8 cellular contexts compared by ENCODE assay signal in the genomic region with DNA sequence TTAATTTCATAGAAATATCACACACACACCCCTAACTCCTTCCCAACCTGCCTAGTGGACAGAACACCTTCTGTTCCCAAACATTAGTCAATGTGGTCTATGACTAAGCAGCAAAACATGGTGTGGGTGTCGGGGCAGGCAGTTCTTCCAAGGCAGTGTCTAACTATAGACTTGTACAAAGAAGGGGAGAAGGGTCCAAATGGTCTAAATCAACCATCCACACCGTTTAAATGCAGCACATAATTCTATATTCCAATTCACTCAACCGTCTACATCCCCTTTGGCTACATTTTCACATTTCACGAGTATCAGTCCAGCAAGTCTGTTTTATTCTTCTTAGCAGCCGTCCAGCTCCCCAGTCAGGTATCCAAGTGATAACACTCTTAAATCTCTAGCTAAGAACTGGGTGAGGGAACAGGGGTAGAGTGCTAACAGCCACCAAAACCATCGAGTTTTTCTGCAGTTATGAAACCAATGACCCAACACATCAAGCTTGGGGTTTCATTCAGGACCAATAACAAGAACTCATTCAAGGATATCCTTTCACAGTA. TPM values are rescaled to one million over a fixed set of nuclear protein-coding genes. Genes with fewer than 3 reads are reported as not detected.
A peak's percentile ranks its signal among the peaks of the same experiment; 100 is the strongest.
DNase-seq lines count a peak whose midpoint lies in the region; ATAC-seq and TF ChIP-seq lines count a peak whose summit lies in the region.

No MANE protein-coding gene starts in this region.

- ATAC-seq in GM18502 (IDR thresholded peaks at IDR 0.05; ENCODE audit: poor library complexity, unreplicated experiment), result peak; percentile 29
- ATAC-seq in activated CD4-positive, alpha-beta T cell treated with anti-CD3 and anti-CD28 coated beads for 36 hours, result no peak

- 6 to 33% methylated on average over 6 of the region's 6 CpGs for WGBS in sigmoid colon, 2 donors

- no peak for TF ChIP-seq POLR2A in sigmoid colon (IDR thresholded peaks at IDR 0.05)

- peak overlapping the region; percentile 92 to 93 (median 93) for H3K27ac ChIP-seq in sigmoid colon

- no peaks in the 10 kb centered on the region for H3K36me3 Mint-ChIP-seq in activated CD4-positive, alpha-beta T cell treated with anti-CD3 and anti-CD28 coated beads for 36 hours (ENCODE audit: low read depth)
- H3K36me3 Mint-ChIP-seq in activated naive CD4-positive, alpha-beta T cell treated with anti-CD3 and anti-CD28 coated beads for 36 hours (ENCODE audit: low read depth), result no peaks in the 10 kb centered on the region

- POLR2A ChIA-PET in activated CD4-positive, alpha-beta T cell treated with anti-CD3 and anti-CD28 coated beads for 36 hours (lab: Charles Lee), result no interaction called here

- H3K9me3 Mint-ChIP-seq in activated CD4-positive, alpha-beta T cell treated with anti-CD3 and anti-CD28 coated beads for 36 hours (ENCODE audit: low read depth), result no peaks in the 10 kb centered on the region
- H3K9me3 Mint-ChIP-seq in activated naive CD4-positive, alpha-beta T cell treated with anti-CD3 and anti-CD28 coated beads for 36 hours, result peaks cover 4% of the 10 kb centered on the region

- H3K4me1 ChIP-seq in NT2/D1 (ENCODE audit: insufficient read depth, insufficient read length) (no peaks in the 10 kb centered on the region), sigmoid colon (peaks cover 0 to 67% (median 48%) of the 10 kb centered on the region in 4 donors)

- DNase-seq in NT2/D1 (ENCODE audit: low read depth, low spot score) (no peak), fibroblast of gingiva (ENCODE audit: low read depth) (peak; percentile 63), sigmoid colon (peak; percentile 73), SW 1271 (lab: John Stamatoyannopoulos, UW) (no peak), NCI-H2227 (lab: John Stamatoyannopoulos, UW; ENCODE audit: unreplicated experiment) (no peak)
- DNase-seq in activated CD4-positive, alpha-beta T cell treated with anti-CD3 and anti-CD28 coated beads for 36 hours, result no peak
- DNase-seq in activated naive CD4-positive, alpha-beta T cell treated with anti-CD3 and anti-CD28 coated beads for 36 hours, result no peak

- intact Hi-C loops in sigmoid colon (cut with DNase I), result loop anchor here (5.0 to 10.0 kb wide), 6 partner anchors 46 to 1048 kb away; no protein-coding TSS in a partner anchor
- intact Hi-C loops in activated CD4-positive, alpha-beta T cell treated with anti-CD3 and anti-CD28 coated beads for 36 hours (cut with DNase I, micrococcal nuclease), result no loop called here
- intact Hi-C loops in activated naive CD4-positive, alpha-beta T cell treated with anti-CD3 and anti-CD28 coated beads for 36 hours (cut with micrococcal nuclease), result no loop called here

- peaks cover 43% of the 10 kb centered on the region for H3K27me3 Mint-ChIP-seq in activated CD4-positive, alpha-beta T cell treated with anti-CD3 and anti-CD28 coated beads for 36 hours
- H3K27me3 Mint-ChIP-seq in activated naive CD4-positive, alpha-beta T cell treated with anti-CD3 and anti-CD28 coated beads for 36 hours (ENCODE audit: low read depth), result peaks cover 32% of the 10 kb centered on the region

- no peak overlapping the region for H3K27ac Mint-ChIP-seq in activated CD4-positive, alpha-beta T cell treated with anti-CD3 and anti-CD28 coated beads for 36 hours
- H3K27ac Mint-ChIP-seq in activated naive CD4-positive, alpha-beta T cell treated with anti-CD3 and anti-CD28 coated beads for 36 hours, result no peak overlapping the region

- H3K4me3 ChIP-seq in NT2/D1 (ENCODE audit: insufficient read length, low read depth), result peak overlapping the region; percentile 62
- H3K4me3 ChIP-seq in sigmoid colon, result peak overlapping the region; percentile 64 to 70 (median 68)

- H3K9ac ChIP-seq in NT2/D1 (ENCODE audit: insufficient read length, low read depth), result peak overlapping the region; percentile 88

- CTCF ChIA-PET in activated CD4-positive, alpha-beta T cell treated with anti-CD3 and anti-CD28 coated beads for 36 hours (lab: Charles Lee), result no interaction called here
- CTCF ChIA-PET in activated naive CD4-positive, alpha-beta T cell treated with anti-CD3 and anti-CD28 coated beads for 36 hours (lab: Charles Lee), result interaction anchor here (0.6 kb wide), 1 partner anchor 48 kb away, joined by 3 read pairs; no protein-coding TSS in a partner anchor

- peaks cover 13% of the 10 kb centered on the region for H3K36me3 ChIP-seq in NT2/D1 (ENCODE audit: insufficient read depth, insufficient read length, low read length)
- H3K36me3 ChIP-seq in sigmoid colon, result no peaks in the 10 kb centered on the region

- no peak for TF ChIP-seq CTCF in sigmoid colon (IDR thresholded peaks at IDR 0.05)

- H3K27me3 ChIP-seq in NT2/D1 (ENCODE audit: insufficient read depth, insufficient read length) (no peaks in the 10 kb centered on the region), sigmoid colon (no peaks in the 10 kb centered on the region)

- no peak overlapping the region for H3K4me3 Mint-ChIP-seq in activated CD4-positive, alpha-beta T cell treated with anti-CD3 and anti-CD28 coated beads for 36 hours
- H3K4me3 Mint-ChIP-seq in activated naive CD4-positive, alpha-beta T cell treated with anti-CD3 and anti-CD28 coated beads for 36 hours, result no peak overlapping the region

- no peak for TF ChIP-seq EP300 in sigmoid colon (IDR thresholded peaks at IDR 0.05)

- peaks cover 44% of the 10 kb centered on the region; the same call in 1 of the 2 replicates for H3K9me3 ChIP-seq in NT2/D1 (ENCODE audit: insufficient read depth, low read length)
- no peaks in the 10 kb centered on the region for H3K9me3 ChIP-seq in sigmoid colon

- peaks cover 19% of the 10 kb centered on the region for H3K4me1 Mint-ChIP-seq in activated CD4-positive, alpha-beta T cell treated with anti-CD3 and anti-CD28 coated beads for 36 hours
- H3K4me1 Mint-ChIP-seq in activated naive CD4-positive, alpha-beta T cell treated with anti-CD3 and anti-CD28 coated beads for 36 hours (ENCODE audit: low read depth), result peaks cover 19% of the 10 kb centered on the region

RNA-seq across cellular contexts. Expression of a gene that starts 3.4 kb away (rescaled TPM):
- 10 to 100 TPM; 17.9 to 30.7 (median 24.0) TPM for total RNA-seq in sigmoid colon
- polyA plus RNA-seq in sigmoid colon, result 1 to 10 TPM; 5.1 to 9.4 (median 6.6) TPM
- not detected for total RNA-seq in activated CD4-positive, alpha-beta T cell treated with anti-CD3 and anti-CD28 coated beads for 36 hours
- not detected for total RNA-seq in activated naive CD4-positive, alpha-beta T cell treated with anti-CD3 and anti-CD28 coated beads for 36 hours

Comparison
In these comparisons a context has a peak if more than half of its experiments do, and no peak if none do; other contexts are left out.
1. DNase-seq: peak in fibroblast of gingiva (single experiment) and sigmoid colon (single experiment); none in NT2/D1 (single experiment), SW 1271 (0 of 2), NCI-H2227 (single experiment), activated CD4-positive, alpha-beta T cell treated with anti-CD3 and anti-CD28 coated beads for 36 hours (single experiment) and activated naive CD4-positive, alpha-beta T cell treated with anti-CD3 and anti-CD28 coated beads for 36 hours (single experiment).
2. RNA of a gene that starts 3.4 kb away (total RNA-seq): 17.9 to 30.7 TPM in sigmoid colon; not detected in activated naive CD4-positive, alpha-beta T cell treated with anti-CD3 and anti-CD28 coated beads for 36 hours and not detected in activated CD4-positive, alpha-beta T cell treated with anti-CD3 and anti-CD28 coated beads for 36 hours; every median in the first group is over 10 times any median in the second.